8 cellular contexts compared by ENCODE assay signal in genomic region chr10:35641430-35642015, GRCh38. TPM values are rescaled to one million over a fixed set of nuclear protein-coding genes. Genes with fewer than 3 reads are reported as not detected.
A peak's percentile ranks its signal among the peaks of the same experiment; 100 is the strongest.
DNase-seq lines count a peak whose midpoint lies in the region; ATAC-seq and TF ChIP-seq lines count a peak whose summit lies in the region.

No MANE protein-coding gene starts in this region.

- H3K36me3 ChIP-seq in HUES48 (ENCODE audit: control insufficient read depth, insufficient read depth, low read length): no peaks in the 10 kb centered on the region
- no peaks in the 10 kb centered on the region for H3K36me3 ChIP-seq in iPS-15b (ENCODE audit: control insufficient read depth, insufficient read depth, low read length)
- no peaks in the 10 kb centered on the region for H3K36me3 ChIP-seq in spleen

- H3K27me3 Mint-ChIP-seq in activated naive CD8-positive, alpha-beta T cell treated with anti-CD3 and anti-CD28 coated beads, Interleukin-2, amount 50 U/mL, for 24 hours: peaks cover 63% of the 10 kb centered on the region

- H3K9ac ChIP-seq in HUES48 (ENCODE audit: low read depth, low read length): peak overlapping the region; percentile 56; the same call in 1 of the 2 replicates
- H3K9ac ChIP-seq in iPS-15b (ENCODE audit: low read depth, low read length): peak overlapping the region; percentile 60

- no peaks in the 10 kb centered on the region for H3K9me3 ChIP-seq in HUES48 (ENCODE audit: control insufficient read depth, insufficient read depth, low read length)
- H3K9me3 ChIP-seq in iPS-15b (ENCODE audit: control insufficient read depth, insufficient read depth, low read length): no peaks in the 10 kb centered on the region
- H3K9me3 ChIP-seq in spleen: no peaks in the 10 kb centered on the region

- intact Hi-C loops in spleen (cut with DNase I; ENCODE audit: low total_unique reads): no loop called here

- H3K27ac Mint-ChIP-seq in activated naive CD8-positive, alpha-beta T cell treated with anti-CD3 and anti-CD28 coated beads, Interleukin-2, amount 50 U/mL, for 24 hours: no peak overlapping the region

- DNase-seq in DMS 273 (lab: John Stamatoyannopoulos, UW; ENCODE audit: unreplicated experiment): peak; percentile 61
- no peak for DNase-seq in DMS 273 treated with DMSO at 0.1 percent for 48 hours (lab: John Stamatoyannopoulos, UW)
- peak; percentile 12 for DNase-seq in activated naive CD8-positive, alpha-beta T cell treated with anti-CD3 and anti-CD28 coated beads, Interleukin-2, amount 50 U/mL, for 24 hours
- no peak for DNase-seq in spleen
- no peak for DNase-seq in stimulated activated naive CD4-positive, alpha-beta T cell treated with Interleukin-2 at 50 U/mL for 16 hours (lab: John Stamatoyannopoulos, UW)

- peak; percentile 27 for ATAC-seq in GM21529 (IDR thresholded peaks at IDR 0.05; ENCODE audit: unreplicated experiment)
- ATAC-seq in activated naive CD8-positive, alpha-beta T cell treated with anti-CD3 and anti-CD28 coated beads, Interleukin-2, amount 50 U/mL, for 24 hours: peak; percentile 4

- H3K27ac ChIP-seq in HUES48 (ENCODE audit: low read depth, low read length) (peak overlapping the region; percentile 71), spleen (peak overlapping the region; percentile 51 to 90 (median 84))

- peaks cover 28% of the 10 kb centered on the region for H3K27me3 ChIP-seq in HUES48 (ENCODE audit: control insufficient read depth, insufficient read depth, low read length)
- H3K27me3 ChIP-seq in iPS-15b (ENCODE audit: control insufficient read depth, insufficient read depth, low read length): no peaks in the 10 kb centered on the region
- peaks cover 0 to 79% (median 22%) of the 10 kb centered on the region in 7 donors for H3K27me3 ChIP-seq in spleen (replicated peaks in 1 of 7)

- H3K4me1 ChIP-seq in HUES48 (ENCODE audit: control insufficient read depth, insufficient read depth, low read length) (peaks cover 28% of the 10 kb centered on the region), iPS-15b (ENCODE audit: control insufficient read depth, insufficient read depth, low read length) (peaks cover 14% of the 10 kb centered on the region), spleen (peaks cover 11 to 69% (median 49%) of the 10 kb centered on the region in 6 donors)

- H3K9me3 Mint-ChIP-seq in activated naive CD8-positive, alpha-beta T cell treated with anti-CD3 and anti-CD28 coated beads, Interleukin-2, amount 50 U/mL, for 24 hours: no peaks in the 10 kb centered on the region

- TF ChIP-seq CTCF in spleen (IDR thresholded peaks at IDR 0.05 in 8 of 11, conservative IDR thresholded peaks at IDR 0.05 in 3 of 11): no peak

- peak overlapping the region; percentile 67 for H3K4me3 Mint-ChIP-seq in activated naive CD8-positive, alpha-beta T cell treated with anti-CD3 and anti-CD28 coated beads, Interleukin-2, amount 50 U/mL, for 24 hours

- no peak for TF ChIP-seq POLR2A in spleen (IDR thresholded peaks at IDR 0.05)

- 0 to 1% (median 0%) methylated on average over 2 to 79 of the region's 79 CpGs for WGBS in spleen, 5 donors

- H3K36me3 Mint-ChIP-seq in activated naive CD8-positive, alpha-beta T cell treated with anti-CD3 and anti-CD28 coated beads, Interleukin-2, amount 50 U/mL, for 24 hours (ENCODE audit: low read depth): no peaks in the 10 kb centered on the region

- H3K4me3 ChIP-seq in HUES48 (ENCODE audit: low read depth, low read length): peak overlapping the region; percentile 81
- peak overlapping the region; percentile 89 for H3K4me3 ChIP-seq in iPS-15b (ENCODE audit: low read depth, low read length)
- H3K4me3 ChIP-seq in spleen: peak overlapping the region; percentile 66 to 94 (median 86)

- H3K4me1 Mint-ChIP-seq in activated naive CD8-positive, alpha-beta T cell treated with anti-CD3 and anti-CD28 coated beads, Interleukin-2, amount 50 U/mL, for 24 hours: peaks cover 27% of the 10 kb centered on the region

RNA-seq across cellular contexts. Expression of gene FZD8, which starts 0.6 kb away (rescaled TPM):
- 10 to 100 TPM in 6 of 7 donors, 1 to 10 TPM in 1; 8.0 to 37.6 (median 19.9) TPM for total RNA-seq in spleen
- polyA plus RNA-seq in spleen: 1 to 10 TPM in 2 of 3 donors, under 1 TPM in 1; 0.93 to 4.1 (median 1.5) TPM

RNA-seq across cellular contexts. Expression of gene GJD4, which starts 36.4 kb away (rescaled TPM):
- not detected for total RNA-seq in spleen
- under 1 TPM in 2 of 3 donors, not detected in 1; 0.03 to 0.10 TPM for polyA plus RNA-seq in spleen

Comparison
In these comparisons a context has a peak if more than half of its experiments do, and no peak if none do; other contexts are left out.
1. DNase-seq: peak in DMS 273 (single experiment) and activated naive CD8-positive, alpha-beta T cell treated with anti-CD3 and anti-CD28 coated beads, Interleukin-2, amount 50 U/mL, for 24 hours (single experiment); none in DMS 273 treated with DMSO at 0.1 percent for 48 hours (single experiment), spleen (single experiment) and stimulated activated naive CD4-positive, alpha-beta T cell treated with Interleukin-2 at 50 U/mL for 16 hours (single experiment).
2. Peak in every context shown above with its lines, with median percentiles within 50 percentile points of each other: H3K4me3 ChIP-seq.